ENCODE assay signal across 12 cellular contexts in the genomic region with DNA sequence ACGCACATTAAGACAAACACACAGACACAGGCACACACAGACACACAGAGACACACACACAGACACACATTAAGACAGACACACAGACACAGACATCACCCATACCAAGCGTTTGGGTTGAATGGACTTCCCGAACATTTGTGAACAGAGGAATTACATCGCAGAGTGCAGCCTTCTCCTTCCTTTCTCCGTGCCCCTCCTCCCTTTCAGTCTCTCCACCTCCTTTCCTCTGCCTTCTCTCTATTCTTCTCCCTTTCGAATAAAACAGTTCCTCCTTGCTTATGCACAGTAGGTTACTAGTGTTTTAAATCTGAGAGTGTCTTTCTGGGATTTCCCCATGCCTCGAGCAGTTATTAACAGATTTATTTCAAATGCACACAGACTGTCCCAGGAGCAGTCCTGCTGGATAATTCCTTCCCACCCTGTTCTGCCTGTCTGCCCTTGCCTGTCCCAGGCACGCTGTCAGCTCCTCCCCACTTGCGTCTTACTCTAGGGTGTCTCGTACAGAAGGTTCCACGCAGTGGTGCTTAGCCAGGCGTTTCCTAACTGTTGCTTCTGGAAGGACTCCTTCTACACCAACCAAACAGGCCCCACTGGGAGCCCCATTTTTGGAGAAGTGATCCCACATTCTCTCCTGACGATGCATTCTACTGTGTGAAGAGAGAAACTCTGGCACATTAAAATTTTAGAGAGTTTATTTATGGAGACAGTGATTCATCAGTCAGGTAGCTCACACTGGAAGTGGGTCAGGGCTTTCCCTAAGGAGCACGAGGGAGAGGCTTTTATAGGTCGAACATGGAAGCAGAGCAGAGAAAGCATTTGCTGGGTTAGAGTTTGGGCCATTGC.
DNase-seq lines count a peak whose midpoint lies in the region; ATAC-seq and TF ChIP-seq lines count a peak whose summit lies in the region.
"Had no signal": no experiment of that assay in that cellular context is flagged by ENCODE, and none has a peak within 500 bp of the region (broad histone marks: within the 10 kb centered on the region; RNA-seq: fewer than 3 reads in every experiment).

No MANE protein-coding gene starts in this region.

- no peaks in the 10 kb centered on the region for H3F3A ChIP-seq in SK-N-SH (replicated peaks; ENCODE audit: insufficient read depth)

- H3K4me3 ChIP-seq in adipocyte (ENCODE audit: low read length) (peak overlapping the region; percentile 68), right cardiac atrium (ENCODE audit: low read length) (peak overlapping the region; percentile 5), gastrocnemius medialis (peak overlapping the region; percentile 8 to 48 (median 34)), SK-N-SH (ENCODE audit: low read depth in 2 of 2, low read length in 1 of 2) (no peak overlapping the region)
- H3K4me3 ChIP-seq: MG63, Peyer's patch had no signal

- in situ Hi-C loops in gastrocnemius medialis (cut with MboI; ENCODE audit: low sequenced_read_pairs in 4 of 4) = loop anchor here in 3 of 4 donors (10.0 to 25.0 kb wide), 2 partner anchors 302 to 309 kb away; a partner anchor contains a TSS

- POLR2A ChIA-PET in SK-N-SH (lab: Yijun Ruan, JAX) = no interaction called here

- H3K27ac ChIP-seq in right cardiac atrium (ENCODE audit: low read length) = peak overlapping the region; percentile 85
- H3K27ac ChIP-seq in gastrocnemius medialis = peak overlapping the region; percentile 72 to 80 (median 76)
- no peak overlapping the region for H3K27ac ChIP-seq in SK-N-SH (ENCODE audit: low read depth in 2 of 2, low read length in 1 of 2)

- H3K9ac ChIP-seq in adipocyte (ENCODE audit: low read length) (peak overlapping the region; percentile 27), SK-N-SH (no peak overlapping the region)

- peak; percentile 93 to 95 for ATAC-seq in right cardiac atrium
- peak; percentile 96 to 98 for ATAC-seq in gastrocnemius medialis

- peaks cover 26% of the 10 kb centered on the region for H3K27me3 ChIP-seq in adipocyte (replicated peaks; ENCODE audit: control insufficient read depth, insufficient read depth, low read length)
- no peaks in the 10 kb centered on the region for H3K27me3 ChIP-seq in right cardiac atrium (ENCODE audit: control insufficient read depth, insufficient read depth)
- no peaks in the 10 kb centered on the region for H3K27me3 ChIP-seq in gastrocnemius medialis
- H3K27me3 ChIP-seq in SK-N-SH (ENCODE audit: insufficient read depth) = no peaks in the 10 kb centered on the region; the same call in 1 of the 2 replicates
- H3K27me3 ChIP-seq: Peyer's patch had no signal

- H3K9me3 ChIP-seq in adipocyte (ENCODE audit: control insufficient read depth, low read length) = no peaks in the 10 kb centered on the region
- no peaks in the 10 kb centered on the region for H3K9me3 ChIP-seq in right cardiac atrium (ENCODE audit: control insufficient read depth, low read length)
- no peaks in the 10 kb centered on the region for H3K9me3 ChIP-seq in gastrocnemius medialis
- no peaks in the 10 kb centered on the region for H3K9me3 ChIP-seq in SK-N-SH
- H3K9me3 ChIP-seq: MG63, Peyer's patch had no signal

- TF ChIP-seq CTCF in gastrocnemius medialis (IDR thresholded peaks at IDR 0.05 in 4 of 5, conservative IDR thresholded peaks at IDR 0.05 in 1 of 5) = no peak
- TF ChIP-seq CTCF in SK-N-SH (IDR thresholded peaks at IDR 0.05) = no peak

- TF ChIP-seq POLR2A in gastrocnemius medialis (IDR thresholded peaks at IDR 0.05) = peak; percentile 27 to 65

- H3K4me1 ChIP-seq in adipocyte (ENCODE audit: control insufficient read depth, insufficient read depth, low read length) (peaks cover 16% of the 10 kb centered on the region), right cardiac atrium (ENCODE audit: control insufficient read depth, insufficient read depth, low read length) (peaks cover 7% of the 10 kb centered on the region), gastrocnemius medialis (peaks cover 9 to 16% of the 10 kb centered on the region in 2 donors), SK-N-SH (ENCODE audit: control insufficient read depth in 1 of 2, insufficient read depth in 2 of 2, low read depth in 1 of 2, low read length in 1 of 2) (no peaks in the 10 kb centered on the region)
- H3K4me1 ChIP-seq: Peyer's patch had no signal

- no peak overlapping the region for H3K4me2 ChIP-seq in SK-N-SH

- H3K9me2 ChIP-seq in SK-N-SH = no peaks in the 10 kb centered on the region

- CTCF ChIA-PET in SK-N-SH (lab: Yijun Ruan, JAX) = interaction anchor here (1.8 to 4.0 kb wide), 3 partner anchors 16 to 215 kb away, joined by 6 to 22 read pairs (median 17); no protein-coding TSS in a partner anchor

- H3K36me3 ChIP-seq in adipocyte (ENCODE audit: control insufficient read depth, insufficient read depth, low read length, severe bottlenecking) = no peaks in the 10 kb centered on the region
- H3K36me3 ChIP-seq in gastrocnemius medialis = no peaks in the 10 kb centered on the region
- H3K36me3 ChIP-seq in SK-N-SH (replicated peaks in 1 of 2; ENCODE audit: control insufficient read depth in 1 of 2, insufficient read depth in 2 of 2, low read length in 1 of 2) = no peaks in the 10 kb centered on the region
- H3K36me3 ChIP-seq: MG63, Peyer's patch had no signal

- no peak overlapping the region for H2AFZ ChIP-seq in SK-N-SH (ENCODE audit: low read depth)

- no peak for TF ChIP-seq EP300 in SK-N-SH (IDR thresholded peaks at IDR 0.05; ENCODE audit: borderline replicate concordance in 1 of 2, low read depth in 1 of 2, low read length in 1 of 2)

- intact Hi-C loops in right cardiac atrium (cut with DNase I) (loop anchor here in 3 of 4 donors (10.0 kb wide), 2 partner anchors 299 to 309 kb away; a partner anchor contains a TSS), gastrocnemius medialis (cut with DNase I; ENCODE audit: low total_unique reads) (loop anchor here (1.0 to 2.0 kb wide), 2 partner anchors 47 to 309 kb away; no protein-coding TSS in a partner anchor)

- H3K79me2 ChIP-seq in SK-N-SH (ENCODE audit: insufficient read depth) = no peaks in the 10 kb centered on the region

- no peak for TF ChIP-seq RAD21 in SK-N-SH (IDR thresholded peaks at IDR 0.05; ENCODE audit: low read length)

- H4K20me1 ChIP-seq in SK-N-SH (ENCODE audit: insufficient read depth) = no peaks in the 10 kb centered on the region

- peak; percentile 8 for DNase-seq in ELR (ENCODE audit: low read depth)
- DNase-seq in adipocyte (ENCODE audit: low read depth) = peak; percentile 7
- peak; percentile 84 to 92 (median 85) for DNase-seq in right cardiac atrium
- DNase-seq in gastrocnemius medialis = peak; percentile 76 to 90
- no peak for DNase-seq in NCI-H524 treated with DMSO at 0.1 percent for 48 hours (lab: John Stamatoyannopoulos, UW)
- DNase-seq in stimulated activated CD4-positive, alpha-beta T cell treated with anti-CD3 and anti-CD28 coated beads, Interleukin-4, amount 100 ng/mL, for 4 hours = no peak
- no peak for DNase-seq in SK-N-SH
- no peak for DNase-seq in activated CD4-positive, alpha-beta T cell treated with anti-CD3 and anti-CD28 coated beads, Interleukin-2, amount 50 U/mL, for 48 hours
- DNase-seq: amniotic stem cell; CD4-positive, alpha-beta T cell; MG63 had no signal

- WGBS in right cardiac atrium = 32% methylated on average over 15 of the region's 15 CpGs
- 44% methylated on average over 15 of the region's 15 CpGs for WGBS in SK-N-SH (ENCODE audit: low lambda C conversion rate)

TF ChIP-seq in SK-N-SH, 30 proteins besides CTCF, POLR2A, EP300 and RAD21:
- TF ChIP-seq TCF12 (IDR thresholded peaks at IDR 0.05) (no peak), YY1 (IDR thresholded peaks at IDR 0.05; ENCODE audit: low read depth) (no peak), RCOR1 (IDR thresholded peaks at IDR 0.05; ENCODE audit: low read length) (no peak), TAF1 (IDR thresholded peaks at IDR 0.05; ENCODE audit: borderline replicate concordance, low read depth, low read length) (no peak)
- TF ChIP-seq, protein P1, sequence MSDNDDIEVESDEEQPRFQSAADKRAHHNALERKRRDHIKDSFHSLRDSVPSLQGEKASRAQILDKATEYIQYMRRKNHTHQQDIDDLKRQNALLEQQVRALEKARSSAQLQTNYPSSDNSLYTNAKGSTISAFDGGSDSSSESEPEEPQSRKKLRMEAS (IDR thresholded peaks at IDR 0.05; ENCODE audit: low read depth) = no peak
- TF ChIP-seq, protein P2, sequence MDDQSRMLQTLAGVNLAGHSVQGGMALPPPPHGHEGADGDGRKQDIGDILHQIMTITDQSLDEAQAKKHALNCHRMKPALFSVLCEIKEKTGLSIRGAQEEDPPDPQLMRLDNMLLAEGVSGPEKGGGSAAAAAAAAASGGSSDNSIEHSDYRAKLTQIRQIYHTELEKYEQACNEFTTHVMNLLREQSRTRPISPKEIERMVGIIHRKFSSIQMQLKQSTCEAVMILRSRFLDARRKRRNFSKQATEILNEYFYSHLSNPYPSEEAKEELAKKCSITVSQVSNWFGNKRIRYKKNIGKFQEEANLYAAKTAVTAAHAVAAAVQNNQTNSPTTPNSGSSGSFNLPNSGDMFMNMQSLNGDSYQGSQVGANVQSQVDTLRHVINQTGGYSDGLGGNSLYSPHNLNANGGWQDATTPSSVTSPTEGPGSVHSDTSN (IDR thresholded peaks at IDR 0.05) = no peak
TF ChIP-seq in SK-N-SH: peak in this region for 0.

Comparison
In these comparisons a context has a peak if more than half of its experiments do, and no peak if none do; other contexts are left out.
1. DNase-seq: peak in ELR (single experiment), adipocyte (single experiment), right cardiac atrium (3 of 3) and gastrocnemius medialis (2 of 2); none in NCI-H524 treated with DMSO at 0.1 percent for 48 hours (single experiment), stimulated activated CD4-positive, alpha-beta T cell treated with anti-CD3 and anti-CD28 coated beads, Interleukin-4, amount 100 ng/mL, for 4 hours (0 of 2), SK-N-SH (single experiment) and activated CD4-positive, alpha-beta T cell treated with anti-CD3 and anti-CD28 coated beads, Interleukin-2, amount 50 U/mL, for 48 hours (0 of 2).
2. H3K4me3 ChIP-seq: peak in adipocyte (single experiment), right cardiac atrium (single experiment) and gastrocnemius medialis (4 of 4); none in SK-N-SH (0 of 2).
3. H3K27ac ChIP-seq: peak in right cardiac atrium (single experiment) and gastrocnemius medialis (4 of 4); none in SK-N-SH (0 of 2).